17 cellular contexts compared by ENCODE assay signal in genomic region chr7:50779427-50779826, GRCh38.
"Had no signal": no experiment of that assay in that cellular context is flagged by ENCODE, and none has a peak within 500 bp of the region (broad histone marks: within the 10 kb centered on the region; RNA-seq: fewer than 3 reads in every experiment).

No MANE protein-coding gene starts in this region.

- H3K27me3 ChIP-seq: upper lobe of left lung had no signal

- H3K4me3 Mint-ChIP-seq: activated CD8-positive, alpha-beta T cell treated with anti-CD3 and anti-CD28 coated beads, Interleukin-2, amount 10 ng/mL, durations not matched to agents 7 days and 5 days; activated T-helper 1 cell treated with anti-CD3 and anti-CD28 coated beads, Interleukin-12 subunit alpha, Interleukin-12 subunit beta, Interleukin-2, Interleukin-4 antibody, amounts not matched to agents 30 ng/mL and 10 ng/mL and 1 ng/mL, durations not matched to agents 14 hours and 24 hours and 36 hours; WTC11 had no signal

- H3K9me3 Mint-ChIP-seq: nephron had no signal

- H3K9me3 ChIP-seq: colonic mucosa, suprapubic skin, upper lobe of left lung had no signal

- ATAC-seq: activated CD8-positive, alpha-beta T cell treated with anti-CD3 and anti-CD28 coated beads, Interleukin-2, amount 10 ng/mL, durations not matched to agents 7 days and 5 days; left ventricle myocardium superior; WTC11 had no signal

- H3K27ac Mint-ChIP-seq: activated CD8-positive, alpha-beta T cell treated with anti-CD3 and anti-CD28 coated beads, Interleukin-2, amount 10 ng/mL, durations not matched to agents 7 days and 5 days; activated T-helper 1 cell treated with anti-CD3 and anti-CD28 coated beads, Interleukin-12 subunit alpha, Interleukin-12 subunit beta, Interleukin-2, Interleukin-4 antibody, amounts not matched to agents 30 ng/mL and 10 ng/mL and 1 ng/mL, durations not matched to agents 14 hours and 24 hours and 36 hours; WTC11 had no signal

- H3K36me3 ChIP-seq: cardiac muscle cell, colonic mucosa, suprapubic skin, upper lobe of left lung had no signal

- H3K27ac ChIP-seq: cardiac muscle cell, colonic mucosa, suprapubic skin had no signal

- H3K4me1 ChIP-seq: colonic mucosa had no signal

- DNase-seq: activated CD4-positive, alpha-beta T cell treated with anti-CD3 and anti-CD28 coated beads for 48 hours; activated CD8-positive, alpha-beta memory T cell treated with anti-CD3 and anti-CD28 coated beads, Interleukin-2, amount 50 U/mL, for 48 hours; activated CD8-positive, alpha-beta T cell treated with anti-CD3 and anti-CD28 coated beads, Interleukin-2, amount 10 ng/mL, durations not matched to agents 7 days and 5 days; activated naive CD4-positive, alpha-beta T cell; colonic mucosa; effector CD4-positive, alpha-beta T cell; kidney; left ventricle myocardium superior; mesenchymal stem cell; stimulated activated CD4-positive, alpha-beta T cell treated with anti-CD3 and anti-CD28 coated beads, Interleukin-2, amount 100 ng/mL, for 48 hours; stimulated activated naive CD4-positive, alpha-beta T cell treated with Interleukin-2 at 50 U/mL for 16 hours; upper lobe of left lung had no signal

- H3K4me3 ChIP-seq: cardiac muscle cell, colonic mucosa, suprapubic skin, upper lobe of left lung had no signal
